15 cellular contexts compared by ENCODE assay signal in the genomic region with DNA sequence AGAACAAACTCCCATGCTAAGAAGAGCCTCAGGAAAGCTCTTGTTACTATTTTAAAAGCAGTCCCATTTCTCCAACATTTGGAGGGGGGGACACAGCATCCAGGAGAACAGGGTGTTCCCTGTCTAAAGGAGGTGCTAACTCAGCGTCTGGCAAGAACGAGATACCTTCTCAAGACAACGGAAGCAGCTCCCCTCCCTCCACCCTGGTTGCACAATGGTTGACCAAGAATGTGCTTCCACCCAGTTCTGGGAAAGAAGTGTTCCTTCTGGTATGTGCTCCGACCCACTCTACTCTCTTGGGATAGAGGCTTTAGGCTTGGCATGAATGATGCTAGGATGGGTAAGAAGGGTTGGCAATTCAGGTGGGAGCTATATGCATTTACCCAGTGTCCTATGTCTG. TPM values are rescaled to one million over a fixed set of nuclear protein-coding genes. Genes with fewer than 3 reads are reported as not detected.
A peak's percentile ranks its signal among the peaks of the same experiment; 100 is the strongest.
DNase-seq lines count a peak whose midpoint lies in the region; FAIRE-seq and TF ChIP-seq lines count a peak whose summit lies in the region.
"Had no signal": no experiment of that assay in that cellular context is flagged by ENCODE, and none has a peak within 500 bp of the region (broad histone marks: within the 10 kb centered on the region; RNA-seq: fewer than 3 reads in every experiment).

No MANE protein-coding gene starts in this region.

- no peak for TF ChIP-seq POLR2A in esophagus muscularis mucosa (IDR thresholded peaks at IDR 0.05; ENCODE audit: low read depth)

- H3K23ac ChIP-seq in mesendoderm (ENCODE audit: low read length), result no peak overlapping the region

- H3K9me3 Mint-ChIP-seq in HFFc6, result no peaks in the 10 kb centered on the region

- no peaks in the 10 kb centered on the region for H3K79me1 ChIP-seq in mesendoderm (ENCODE audit: low read length)

- no peak overlapping the region for H2BK15ac ChIP-seq in mesendoderm (replicated peaks; ENCODE audit: low read depth)

- H3K36me3 ChIP-seq in esophagus muscularis mucosa (no peaks in the 10 kb centered on the region), mesendoderm (ENCODE audit: control insufficient read depth, insufficient read depth, low read length) (no peaks in the 10 kb centered on the region), OCI-LY7 (ENCODE audit: insufficient read depth, low read length) (no peaks in the 10 kb centered on the region)

- POLR2A ChIA-PET in OCI-LY7 (lab: Charles Lee), result interaction anchor here (0.7 kb wide), 1 partner anchor 445 kb away, joined by 3 read pairs; no protein-coding TSS in a partner anchor

- H3K9me3 ChIP-seq in esophagus muscularis mucosa (no peaks in the 10 kb centered on the region), OCI-LY7 (ENCODE audit: low read length) (no peaks in the 10 kb centered on the region)

- no peak overlapping the region for H3K27ac ChIP-seq in esophagus muscularis mucosa (replicated peaks in 1 of 4)
- H3K27ac ChIP-seq in mesendoderm (ENCODE audit: low read depth, low read length), result no peak overlapping the region
- no peak overlapping the region for H3K27ac ChIP-seq in OCI-LY7 (ENCODE audit: low read depth, low read length, poor library complexity, severe bottlenecking)

- intact Hi-C loops in esophagus muscularis mucosa (cut with DNase I), result no loop called here
- intact Hi-C loops in OCI-LY7 (cut with micrococcal nuclease; ENCODE audit: unreplicated experiment), result no loop called here

- H2BK5ac ChIP-seq in mesendoderm (ENCODE audit: low read length), result peak overlapping the region; percentile 2

- no peaks in the 10 kb centered on the region for H3K9me2 ChIP-seq in OCI-LY7 (ENCODE audit: insufficient read depth, low read length)

- TF ChIP-seq EP300 in esophagus muscularis mucosa (IDR thresholded peaks at IDR 0.05), result peak; percentile 13

- no peak overlapping the region for H2AK5ac ChIP-seq in mesendoderm (ENCODE audit: low read length)

- H3K79me2 ChIP-seq in mesendoderm (ENCODE audit: control insufficient read depth, insufficient read depth, low read length) (no peaks in the 10 kb centered on the region), OCI-LY7 (ENCODE audit: insufficient read depth, low read depth, low read length) (no peaks in the 10 kb centered on the region)

- H3K27me3 ChIP-seq in esophagus muscularis mucosa (no peaks in the 10 kb centered on the region), mesendoderm (ENCODE audit: insufficient read depth, low read length, poor library complexity) (no peaks in the 10 kb centered on the region)

- H3K36me3 Mint-ChIP-seq in HFFc6 (ENCODE audit: low read depth), result no peaks in the 10 kb centered on the region

- no TSS peak for BruUV-seq in OCI-LY7 (replicated peaks; lab: Mats Ljungman, UMichigan)

- TF ChIP-seq CTCF in esophagus muscularis mucosa (IDR thresholded peaks at IDR 0.05) (no peak), OCI-LY7 (conservative IDR thresholded peaks at IDR 0.05; ENCODE audit: low read length) (no peak), HFFc6 (IDR thresholded peaks at IDR 0.05) (no peak)

- no peaks in the 10 kb centered on the region for H4K20me1 ChIP-seq in OCI-LY7 (ENCODE audit: insufficient read depth, low read length)

- H4K5ac ChIP-seq in mesendoderm (ENCODE audit: low read length), result no peak overlapping the region

- peaks cover 27% of the 10 kb centered on the region for H3K4me1 Mint-ChIP-seq in HFFc6 (ENCODE audit: low read depth)

- H3K4me3 ChIP-seq in esophagus muscularis mucosa (no peak overlapping the region), mesendoderm (ENCODE audit: low read length) (no peak overlapping the region), OCI-LY7 (ENCODE audit: low read depth, low read length, poor library complexity, severe bottlenecking) (no peak overlapping the region)

- no peak for FAIRE-seq in urothelium cell line (lab: Jason Lieb, UNC)

- no peak overlapping the region for H3K4me3 Mint-ChIP-seq in HFFc6

- no peak overlapping the region for H3K4ac ChIP-seq in mesendoderm (ENCODE audit: low read depth, low read length)

- H3K27me3 Mint-ChIP-seq in HFFc6 (ENCODE audit: insufficient read depth), result peaks cover 46% of the 10 kb centered on the region

- no peak overlapping the region for H3K27ac Mint-ChIP-seq in HFFc6

- H2AFZ ChIP-seq in OCI-LY7 (ENCODE audit: low read length), result no peak overlapping the region

- DNase-seq in NCI-H460 (ENCODE audit: extremely low read depth, low read depth), result peak; percentile 18
- DNase-seq in esophagus muscularis mucosa (ENCODE audit: extremely low spot score), result peak; percentile 92
- peak; percentile 51 for DNase-seq in mesendoderm
- peak; percentile 49 for DNase-seq in urothelium cell line (ENCODE audit: low spot score)
- no peak for DNase-seq in OCI-LY7 (ENCODE audit: low spot score)
- no peak for DNase-seq in HFFc6
- DNase-seq in NAMALWA (ENCODE audit: low spot score), result no peak
- DNase-seq: activated CD4-positive, alpha-beta T cell treated with anti-CD3 and anti-CD28 coated beads for 4 hours; activated effector memory CD4-positive, alpha-beta T cell treated with Interleukin-2 at 50 U/mL for 16 hours; COR-L47; foreskin melanocyte; NCI-H2081; stimulated activated naive CD8-positive, alpha-beta T cell treated with anti-CD3 and anti-CD28 coated beads, Interleukin-15, Interleukin-2, amounts not matched to agents 100 U/mL and 50 U/mL, for 24 hours had no signal

- no peak overlapping the region for H2BK120ac ChIP-seq in mesendoderm (ENCODE audit: low read depth, low read length)

- H4K8ac ChIP-seq in mesendoderm (ENCODE audit: low read depth, low read length), result no peak overlapping the region

- 60% methylated on average over 1 of the region's 4 CpGs for WGBS in esophagus muscularis mucosa
- no CpG with 5 or more reads among the region's 4 CpGs for WGBS in mesendoderm (ENCODE audit: extremely low coverage, insufficient coverage, low lambda C conversion rate)

- peak overlapping the region; percentile 28 for H3K56ac ChIP-seq in mesendoderm (ENCODE audit: low read length)

- CTCF ChIA-PET in OCI-LY7 (lab: Charles Lee; ENCODE audit: unreplicated experiment), result no interaction called here

- H3K4me1 ChIP-seq in esophagus muscularis mucosa (peaks cover 7 to 19% (median 12%) of the 10 kb centered on the region in 4 donors), mesendoderm (ENCODE audit: control insufficient read depth, low read depth, low read length) (peaks cover 26% of the 10 kb centered on the region), OCI-LY7 (ENCODE audit: insufficient read depth, low read length, poor library complexity, severe bottlenecking) (peaks cover 21% of the 10 kb centered on the region)

- H3K4me2 ChIP-seq in mesendoderm (ENCODE audit: low read length) (no peak overlapping the region), OCI-LY7 (ENCODE audit: low read length) (no peak overlapping the region)

- no peak overlapping the region for H3K9ac ChIP-seq in mesendoderm (ENCODE audit: low read length)

- H3K18ac ChIP-seq in mesendoderm (ENCODE audit: low read length), result no peak overlapping the region

RNA-seq across cellular contexts. Expression of gene KRT6A, which starts 1.5 kb away (rescaled TPM):
- total RNA-seq in NCI-H460 (2014; rRNA removed; shearing (Covaris generic)), result not detected in 2 replicates
- polyA plus RNA-seq in NCI-H460 (2014; cell fraction: nucleus; rRNA removed), result not detected in 2 replicates
- 1 to 10 TPM in 1 of 4 donors, not detected in 3; 5.4 TPM for total RNA-seq in esophagus muscularis mucosa
- not detected for polyA plus RNA-seq in mesendoderm (2013, experiment 1 of 2)
- not detected for polyA plus RNA-seq in mesendoderm (2013, experiment 2 of 2)
- not detected in 2 replicates for total RNA-seq in OCI-LY7 (2014; rRNA removed; shearing (Covaris generic))
- total RNA-seq in OCI-LY7 (2022), result 0.74 and 1.2 TPM in 2 replicates
- total RNA-seq in HFFc6 (2021; fragmentation: NEBNext Ultra II Directional; extraction: Animal tissue kit (Norgen Biotek cat#: 25700)), result not detected
- total RNA-seq: osteocyte had no signal

RNA-seq across cellular contexts. Expression of gene KRT6C, which starts 20.9 kb away (rescaled TPM):
- not detected in 2 replicates for total RNA-seq in NCI-H460 (2014; rRNA removed; shearing (Covaris generic))
- not detected in 2 replicates for polyA plus RNA-seq in NCI-H460 (2014; cell fraction: nucleus; rRNA removed)
- total RNA-seq in esophagus muscularis mucosa, result not detected
- not detected for polyA plus RNA-seq in mesendoderm (2013, experiment 1 of 2)
- not detected for polyA plus RNA-seq in mesendoderm (2013, experiment 2 of 2)
- total RNA-seq in OCI-LY7 (2014; rRNA removed; shearing (Covaris generic)), result not detected in 2 replicates
- total RNA-seq in OCI-LY7 (2022), result not detected in 2 replicates
- total RNA-seq in HFFc6 (2021; fragmentation: NEBNext Ultra II Directional; extraction: Animal tissue kit (Norgen Biotek cat#: 25700)), result not detected
- total RNA-seq: osteocyte had no signal
- polyA plus RNA-seq: liver had no signal

RNA-seq across cellular contexts. Expression of gene KRT5, which starts 25.7 kb away (rescaled TPM):
- not detected in 2 replicates for total RNA-seq in NCI-H460 (2014; rRNA removed; shearing (Covaris generic))
- not detected in 2 replicates for polyA plus RNA-seq in NCI-H460 (2014; cell fraction: nucleus; rRNA removed)
- total RNA-seq in esophagus muscularis mucosa (1 to 10 TPM in 1 of 4 donors, under 1 TPM in 1, not detected in 2; 0.46 to 1.2 TPM), OCI-LY7 (2022) (0.74 and 0.91 TPM in 2 replicates)
- polyA plus RNA-seq in mesendoderm (2013, experiment 1 of 2), result 0.04 TPM
- polyA plus RNA-seq in mesendoderm (2013, experiment 2 of 2), result 0.03 TPM
- not detected in 2 replicates for total RNA-seq in OCI-LY7 (2014; rRNA removed; shearing (Covaris generic))
- not detected for total RNA-seq in HFFc6 (2021; fragmentation: NEBNext Ultra II Directional; extraction: Animal tissue kit (Norgen Biotek cat#: 25700))
- total RNA-seq: liver, osteocyte had no signal

RNA-seq across cellular contexts. Expression of gene KRT6B, which starts 42.6 kb away (rescaled TPM):
- total RNA-seq in NCI-H460 (2014; rRNA removed; shearing (Covaris generic)), result not detected in 2 replicates
- polyA plus RNA-seq in NCI-H460 (2014; cell fraction: nucleus; rRNA removed), result not detected in 2 replicates
- total RNA-seq in esophagus muscularis mucosa (not detected), OCI-LY7 (2022) (not detected in 2 replicates)
- polyA plus RNA-seq in mesendoderm (2013, experiment 1 of 2), result not detected
- not detected for polyA plus RNA-seq in mesendoderm (2013, experiment 2 of 2)
- total RNA-seq in OCI-LY7 (2014; rRNA removed; shearing (Covaris generic)), result not detected in 2 replicates
- not detected for total RNA-seq in HFFc6 (2021; fragmentation: NEBNext Ultra II Directional; extraction: Animal tissue kit (Norgen Biotek cat#: 25700))
- total RNA-seq: osteocyte had no signal
- polyA plus RNA-seq: liver had no signal

RNA-seq across cellular contexts. Expression of gene KRT71, which starts 58.4 kb away (rescaled TPM):
- total RNA-seq in NCI-H460 (2014; rRNA removed; shearing (Covaris generic)), result not detected in 2 replicates
- not detected in 2 replicates for polyA plus RNA-seq in NCI-H460 (2014; cell fraction: nucleus; rRNA removed)
- not detected for total RNA-seq in esophagus muscularis mucosa
- polyA plus RNA-seq in mesendoderm (2013, experiment 1 of 2), result not detected
- not detected for polyA plus RNA-seq in mesendoderm (2013, experiment 2 of 2)
- not detected in 2 replicates for total RNA-seq in OCI-LY7 (2014; rRNA removed; shearing (Covaris generic))
- not detected in 2 replicates for total RNA-seq in OCI-LY7 (2022)
- not detected for total RNA-seq in HFFc6 (2021; fragmentation: NEBNext Ultra II Directional; extraction: Animal tissue kit (Norgen Biotek cat#: 25700))
- total RNA-seq: liver, osteocyte had no signal
- polyA plus RNA-seq: liver had no signal

Comparison
In these comparisons a context has a peak if more than half of its experiments do, and no peak if none do; other contexts are left out.
1. DNase-seq: peak in NCI-H460 (single experiment), esophagus muscularis mucosa (single experiment), mesendoderm (single experiment) and urothelium cell line (single experiment); none in OCI-LY7 (single experiment), HFFc6 (single experiment) and NAMALWA (single experiment).